Comparison of ENCODE assay signal across 8 cellular contexts in genomic region chr2:120205901-120206581, GRCh38. TPM values are rescaled to one million over a fixed set of nuclear protein-coding genes. Genes with fewer than 3 reads are reported as not detected.
DNase-seq lines count a peak whose midpoint lies in the region; ATAC-seq and TF ChIP-seq lines count a peak whose summit lies in the region.

No MANE protein-coding gene starts in this region.

- no peak overlapping the region for H3K27ac Mint-ChIP-seq in activated naive CD8-positive, alpha-beta T cell treated with anti-CD3 and anti-CD28 coated beads for 36 hours
- H3K27ac Mint-ChIP-seq in natural killer cell = no peak overlapping the region

- peaks cover 13% of the 10 kb centered on the region for H3K4me1 Mint-ChIP-seq in activated naive CD8-positive, alpha-beta T cell treated with anti-CD3 and anti-CD28 coated beads for 36 hours
- peaks cover 8 to 10% of the 10 kb centered on the region in 2 donors for H3K4me1 Mint-ChIP-seq in natural killer cell

- no peaks in the 10 kb centered on the region for H3K27me3 Mint-ChIP-seq in activated naive CD8-positive, alpha-beta T cell treated with anti-CD3 and anti-CD28 coated beads for 36 hours
- no peaks in the 10 kb centered on the region for H3K27me3 Mint-ChIP-seq in natural killer cell (ENCODE audit: low read depth in 2 of 2)

- no peaks in the 10 kb centered on the region for H3K36me3 Mint-ChIP-seq in activated naive CD8-positive, alpha-beta T cell treated with anti-CD3 and anti-CD28 coated beads for 36 hours
- no peaks in the 10 kb centered on the region for H3K36me3 Mint-ChIP-seq in natural killer cell

- DNase-seq in ELR (ENCODE audit: low read depth) (peak; percentile 40), natural killer cell (no peak), medulla oblongata (ENCODE audit: extremely low spot score) (no peak), NCI-H2171 (lab: John Stamatoyannopoulos, UW) (no peak), G401 (ENCODE audit: low spot score) (no peak), NCI-H2227 (lab: John Stamatoyannopoulos, UW; ENCODE audit: unreplicated experiment) (no peak)
- peak; percentile 47 for DNase-seq in activated naive CD8-positive, alpha-beta T cell treated with anti-CD3 and anti-CD28 coated beads for 36 hours

- intact Hi-C loops in natural killer cell (cut with micrococcal nuclease) = no loop called here

- no peaks in the 10 kb centered on the region for H3K9me3 Mint-ChIP-seq in activated naive CD8-positive, alpha-beta T cell treated with anti-CD3 and anti-CD28 coated beads for 36 hours
- H3K9me3 Mint-ChIP-seq in natural killer cell = no peaks in the 10 kb centered on the region

- H3K4me3 Mint-ChIP-seq in activated naive CD8-positive, alpha-beta T cell treated with anti-CD3 and anti-CD28 coated beads for 36 hours = no peak overlapping the region
- no peak overlapping the region for H3K4me3 Mint-ChIP-seq in natural killer cell

- ATAC-seq in natural killer cell = no peak

- in situ Hi-C loops in G401 (cut with HindIII; ENCODE audit: low sequenced_read_pairs) = no loop called here

- TF ChIP-seq CTCF in LNCAP (IDR thresholded peaks at IDR 0.05) (peak; percentile 34), natural killer cell (IDR thresholded peaks at IDR 0.05) (peak; percentile 9)

RNA-seq across cellular contexts. Expression of gene TMEM185B, which starts 17.2 kb away (rescaled TPM):
- total RNA-seq in activated naive CD8-positive, alpha-beta T cell treated with anti-CD3 and anti-CD28 coated beads for 36 hours = 10 to 100 TPM; 23.2 to 24.2 TPM
- 10 to 100 TPM; 19.9 to 25.2 (median 19.9) TPM for total RNA-seq in natural killer cell
- 24.2 and 26.1 TPM in 2 replicates for total RNA-seq in G401 (2014; rRNA removed; shearing (Covaris generic))

RNA-seq across cellular contexts. Expression of gene RALB, which starts 46.6 kb away (rescaled TPM):
- total RNA-seq in activated naive CD8-positive, alpha-beta T cell treated with anti-CD3 and anti-CD28 coated beads for 36 hours = 10 to 100 TPM; 16.6 to 16.7 TPM
- 10 to 100 TPM; 21.0 to 25.9 (median 25.4) TPM for total RNA-seq in natural killer cell
- 61.3 and 71.8 TPM in 2 replicates for total RNA-seq in G401 (2014; rRNA removed; shearing (Covaris generic))

Comparison
In these comparisons a context has a peak if more than half of its experiments do, and no peak if none do; other contexts are left out.
1. DNase-seq: peak in ELR (single experiment) and activated naive CD8-positive, alpha-beta T cell treated with anti-CD3 and anti-CD28 coated beads for 36 hours (single experiment); none in natural killer cell (single experiment), medulla oblongata (single experiment), NCI-H2171 (single experiment), G401 (single experiment) and NCI-H2227 (single experiment).